ENCODE assay signal across 8 cellular contexts in genomic region chr21:34707876-34708325, GRCh38. TPM values are rescaled to one million over a fixed set of nuclear protein-coding genes. Genes with fewer than 3 reads are reported as not detected.
DNase-seq lines count a peak whose midpoint lies in the region; ATAC-seq and TF ChIP-seq lines count a peak whose summit lies in the region.

No MANE protein-coding gene starts in this region.

- DNase-seq in NB4 (ENCODE audit: low read depth) (peak; percentile 17), germinal center (ENCODE audit: low spot score) (peak; percentile 23), EL (no peak), MCF 10A (ENCODE audit: unreplicated experiment) (no peak), NCI-H524 (lab: John Stamatoyannopoulos, UW) (no peak), esophagus squamous epithelium (lab: John Stamatoyannopoulos, UW) (no peak)

- H3K27me3 ChIP-seq in esophagus squamous epithelium, result peaks cover 0 to 22% (median 0%) of the 10 kb centered on the region in 4 donors

- H3K4me3 ChIP-seq in NB4 (ENCODE audit: low read depth, low read length), result no peak overlapping the region
- no peak overlapping the region for H3K4me3 ChIP-seq in esophagus squamous epithelium

- no peaks in the 10 kb centered on the region for H3K9me3 Mint-ChIP-seq in MCF 10A (ENCODE audit: unreplicated experiment)

- POLR2A ChIA-PET in MCF 10A (lab: Yijun Ruan, JAX), result interaction anchor here (0.8 to 1.2 kb wide), 2 partner anchors 19 to 25 kb away, joined by 3 read pairs; no protein-coding TSS in a partner anchor

- peaks cover 0 to 24% (median 4%) of the 10 kb centered on the region in 3 donors for H3K4me1 ChIP-seq in esophagus squamous epithelium

- intact Hi-C loops in MCF 10A (cut with micrococcal nuclease), result no loop called here
- intact Hi-C loops in esophagus squamous epithelium (cut with DNase I), result no loop called here

- no peak for TF ChIP-seq POLR2A in NB4 (IDR thresholded peaks at IDR 0.05; ENCODE audit: extremely low read depth, insufficient read length)
- TF ChIP-seq POLR2A in esophagus squamous epithelium (IDR thresholded peaks at IDR 0.05), result no peak

- TF ChIP-seq CTCF in NB4 (IDR thresholded peaks at IDR 0.05; ENCODE audit: low read depth, low read length) (no peak), MCF 10A (IDR thresholded peaks at IDR 0.05; ENCODE audit: unreplicated experiment) (no peak), esophagus squamous epithelium (IDR thresholded peaks at IDR 0.05) (no peak)

- peak; percentile 88 for ATAC-seq in GM18502 (IDR thresholded peaks at IDR 0.05; ENCODE audit: poor library complexity, unreplicated experiment)
- ATAC-seq in HG02571 (IDR thresholded peaks at IDR 0.05; ENCODE audit: unreplicated experiment), result peak; percentile 85

- WGBS in esophagus squamous epithelium, 2 donors, result 70 to 82% methylated on average over 7 to 8 of the region's 8 CpGs

- H3K27ac ChIP-seq in esophagus squamous epithelium, result no peak overlapping the region

- no peaks in the 10 kb centered on the region for H3K9me3 ChIP-seq in esophagus squamous epithelium

- BruUV-seq in MCF 10A (replicated peaks; lab: Mats Ljungman, UMichigan), result no TSS peak

- H3K4me1 Mint-ChIP-seq in MCF 10A (ENCODE audit: insufficient read depth, unreplicated experiment), result peaks cover 14% of the 10 kb centered on the region

- no peaks in the 10 kb centered on the region for H3K36me3 ChIP-seq in esophagus squamous epithelium

- no peak overlapping the region for H3K4me3 Mint-ChIP-seq in MCF 10A (ENCODE audit: unreplicated experiment)

- H3K36me3 Mint-ChIP-seq in MCF 10A (ENCODE audit: insufficient read depth, unreplicated experiment), result no peaks in the 10 kb centered on the region

- no peak overlapping the region for H3K27ac Mint-ChIP-seq in MCF 10A (ENCODE audit: low read depth, unreplicated experiment)

- CTCF ChIA-PET in MCF 10A (lab: Yijun Ruan, JAX), result interaction anchor here (0.6 to 0.9 kb wide), 3 partner anchors 14 to 783 kb away, joined by 3 to 4 read pairs (median 3); no protein-coding TSS in a partner anchor

- H3K27me3 Mint-ChIP-seq in MCF 10A (ENCODE audit: insufficient read depth, unreplicated experiment), result no peaks in the 10 kb centered on the region

RNA-seq across cellular contexts. Expression of gene CLIC6, which starts 39.1 kb away (rescaled TPM):
- total RNA-seq in MCF 10A (2022), result not detected in 2 replicates
- total RNA-seq in esophagus squamous epithelium, result 1 to 10 TPM in 3 of 4 donors, under 1 TPM in 1; 0.83 to 3.8 (median 2.0) TPM

Comparison
In these comparisons a context has a peak if more than half of its experiments do, and no peak if none do; other contexts are left out.
1. DNase-seq: peak in NB4 (single experiment) and germinal center (single experiment); none in EL (single experiment), MCF 10A (single experiment), NCI-H524 (0 of 2) and esophagus squamous epithelium (single experiment).